9 cellular contexts compared by ENCODE assay signal in genomic region chr5:14580037-14581034, GRCh38. TPM values are rescaled to one million over a fixed set of nuclear protein-coding genes. Genes with fewer than 3 reads are reported as not detected.
DNase-seq lines count a peak whose midpoint lies in the region; ATAC-seq and TF ChIP-seq lines count a peak whose summit lies in the region.
"Had no signal": no experiment of that assay in that cellular context is flagged by ENCODE, and none has a peak within 500 bp of the region (broad histone marks: within the 10 kb centered on the region; RNA-seq: fewer than 3 reads in every experiment).

No MANE protein-coding gene starts in this region.

- no peak for TF ChIP-seq POLR2A in HCT116 (IDR thresholded peaks at IDR 0.05; ENCODE audit: borderline replicate concordance, extremely low read depth, insufficient read depth, insufficient read length)

- peak overlapping the region; percentile 37 for H3K4me3 ChIP-seq in CD4-positive, CD25-positive, alpha-beta regulatory T cell (ENCODE audit: low read depth, low read length)
- H3K4me3 ChIP-seq in HCT116 (replicated peaks in 1 of 2; ENCODE audit: low read depth in 1 of 2, low read length in 2 of 2) (no peak overlapping the region), iPS-20b (ENCODE audit: low read length) (peak overlapping the region; percentile 75)

- no peaks in the 10 kb centered on the region for H3K27me3 ChIP-seq in CD4-positive, CD25-positive, alpha-beta regulatory T cell (ENCODE audit: control insufficient read depth, insufficient read depth, low read length)
- H3K27me3 ChIP-seq in HCT116 (ENCODE audit: insufficient read depth, low read length) (no peaks in the 10 kb centered on the region), iPS-20b (ENCODE audit: insufficient read depth, low read length) (peaks cover 51% of the 10 kb centered on the region)
- H3K27me3 ChIP-seq: uterus had no signal

- DNase-seq in CD4-positive, CD25-positive, alpha-beta regulatory T cell = no peak
- DNase-seq in HCT116 (ENCODE audit: low read depth, low spot score) = no peak
- no peak for DNase-seq in T-cell
- no peak for DNase-seq in NCI-H1048 (lab: John Stamatoyannopoulos, UW)
- no peak for DNase-seq in inferior parietal cortex (ENCODE audit: extremely low spot score)

- no peaks in the 10 kb centered on the region for H3K79me2 ChIP-seq in HCT116 (ENCODE audit: insufficient read depth, low read length)

- no peak overlapping the region for H3K27ac ChIP-seq in CD4-positive, CD25-positive, alpha-beta regulatory T cell (ENCODE audit: insufficient read depth, low read length, poor library complexity, severe bottlenecking)
- H3K27ac ChIP-seq in HCT116 (ENCODE audit: low read depth, low read length) (no peak overlapping the region), iPS-20b (ENCODE audit: low read length) (no peak overlapping the region)
- H3K27ac ChIP-seq: uterus had no signal

- RAD21 ChIA-PET in HCT116 (lab: Charles Lee; ENCODE audit: low non-redundant PET in 1 of 2, low total read pairs in 2 of 2, uncharacterized antibody in 2 of 2, unreplicated experiment in 2 of 2) = no interaction called here

- H3K27ac Mint-ChIP-seq in CD4-positive, CD25-positive, alpha-beta regulatory T cell = peak overlapping the region in 2 of 3 donors; percentile 69 to 75
- H3K27ac Mint-ChIP-seq in T-cell = peak overlapping the region in 1 of 2 donors; percentile 34

- no peak overlapping the region for H3K9ac ChIP-seq in HCT116 (ENCODE audit: low read length)
- no peak overlapping the region for H3K9ac ChIP-seq in iPS-20b (ENCODE audit: low read depth, low read length)

- no peaks in the 10 kb centered on the region for H3K9me3 Mint-ChIP-seq in CD4-positive, CD25-positive, alpha-beta regulatory T cell
- H3K9me3 Mint-ChIP-seq in T-cell = no peaks in the 10 kb centered on the region

- H3K36me3 Mint-ChIP-seq in CD4-positive, CD25-positive, alpha-beta regulatory T cell = peaks cover 3% of the 10 kb centered on the region
- no peaks in the 10 kb centered on the region for H3K36me3 Mint-ChIP-seq in T-cell

- H3K9me3 ChIP-seq in CD4-positive, CD25-positive, alpha-beta regulatory T cell (ENCODE audit: control insufficient read depth in 2 of 2, low read length in 2 of 2) = no peaks in the 10 kb centered on the region
- no peaks in the 10 kb centered on the region for H3K9me3 ChIP-seq in HCT116 (ENCODE audit: control insufficient read depth in 1 of 2, insufficient read depth in 1 of 2, low read depth in 1 of 2, low read length in 2 of 2)
- peaks cover 3% of the 10 kb centered on the region; the same call in 1 of the 2 replicates for H3K9me3 ChIP-seq in iPS-20b (ENCODE audit: insufficient read depth, low read depth, low read length)
- H3K9me3 ChIP-seq: uterus had no signal

- peaks cover 37% of the 10 kb centered on the region for H3K4me1 ChIP-seq in CD4-positive, CD25-positive, alpha-beta regulatory T cell (ENCODE audit: control insufficient read depth, insufficient read depth, low read length, poor library complexity, severe bottlenecking)
- H3K4me1 ChIP-seq in HCT116 (ENCODE audit: control insufficient read depth in 1 of 2, insufficient read depth in 2 of 2, low read length in 2 of 2) = peaks cover 3 to 12% of the 10 kb centered on the region in 2 experiments; a peak in 2 of 4 replicates
- no peaks in the 10 kb centered on the region; the same call in 1 of the 2 replicates for H3K4me1 ChIP-seq in iPS-20b (ENCODE audit: insufficient read depth, low read length)
- H3K4me1 ChIP-seq: uterus had no signal

- BruUV-seq in HCT116 (replicated peaks; lab: Mats Ljungman, UMichigan) = no TSS peak

- intact Hi-C loops in HCT116 (cut with micrococcal nuclease) = no loop called here

- peak overlapping the region; percentile 66 for H2AFZ ChIP-seq in HCT116 (ENCODE audit: low read depth, low read length, poor library complexity, severe bottlenecking)

- ATAC-seq in CD4-positive, CD25-positive, alpha-beta regulatory T cell (ENCODE audit: low read depth in 2 of 2) = no peak
- no peak for ATAC-seq in HCT116
- no peak for ATAC-seq in T-cell (replicated peaks in 1 of 4)
- no peak for ATAC-seq in GM21529 (IDR thresholded peaks at IDR 0.05; ENCODE audit: unreplicated experiment)
- ATAC-seq in HG03108 (IDR thresholded peaks at IDR 0.05; ENCODE audit: unreplicated experiment) = no peak

- peak overlapping the region; percentile 75 to 95 (median 80) for H3K4me3 Mint-ChIP-seq in CD4-positive, CD25-positive, alpha-beta regulatory T cell
- H3K4me3 Mint-ChIP-seq in T-cell = peak overlapping the region; percentile 57 to 77 (median 58)

- H3K4me1 Mint-ChIP-seq in CD4-positive, CD25-positive, alpha-beta regulatory T cell = peaks cover 15 to 37% (median 28%) of the 10 kb centered on the region in 4 donors
- peaks cover 32 to 38% (median 36%) of the 10 kb centered on the region in 3 donors for H3K4me1 Mint-ChIP-seq in T-cell

- H3K4me2 ChIP-seq in HCT116 (ENCODE audit: low read length) = peak overlapping the region; percentile 98

- H4K20me1 ChIP-seq in HCT116 (ENCODE audit: insufficient read depth) = no peaks in the 10 kb centered on the region

- peaks cover 11% of the 10 kb centered on the region for H3K27me3 Mint-ChIP-seq in CD4-positive, CD25-positive, alpha-beta regulatory T cell
- H3K27me3 Mint-ChIP-seq in T-cell = no peaks in the 10 kb centered on the region

- no peak for TF ChIP-seq CTCF in HCT116 (IDR thresholded peaks at IDR 0.05 in 2 of 3, conservative IDR thresholded peaks at IDR 0.05 in 1 of 3; ENCODE audit: borderline replicate concordance in 1 of 3, insufficient read depth in 1 of 3, low read depth in 2 of 3, low read length in 2 of 3)

- no peaks in the 10 kb centered on the region for H3K36me3 ChIP-seq in CD4-positive, CD25-positive, alpha-beta regulatory T cell (ENCODE audit: control insufficient read depth, insufficient read depth, low read length)
- H3K36me3 ChIP-seq in HCT116 (ENCODE audit: control insufficient read depth in 1 of 2, insufficient read depth in 2 of 2, low read length in 2 of 2) (no peaks in the 10 kb centered on the region), iPS-20b (ENCODE audit: insufficient read depth, low read depth, low read length) (no peaks in the 10 kb centered on the region)
- H3K36me3 ChIP-seq: uterus had no signal

- CTCF ChIA-PET in HCT116 (lab: Charles Lee) = no interaction called here
- CTCF ChIA-PET in T-cell (lab: Charles Lee) = interaction anchor here in 1 of 2 donors (0.6 to 1.3 kb wide), 3 partner anchors 11 to 68 kb away, joined by 4 to 5 read pairs (median 4); no protein-coding TSS in a partner anchor

- no peaks in the 10 kb centered on the region for H3K9me2 ChIP-seq in HCT116 (ENCODE audit: insufficient read depth)

- POLR2A ChIA-PET in HCT116 (lab: Charles Lee) (no interaction called here), T-cell (lab: Charles Lee) (no interaction called here)

- TF ChIP-seq RAD21 in HCT116 (IDR thresholded peaks at IDR 0.05; ENCODE audit: low read depth) = no peak

TF ChIP-seq in HCT116, 20 proteins besides CTCF, POLR2A, EP300 and RAD21 (continues in another document):
- TF ChIP-seq JUND (IDR thresholded peaks at IDR 0.05) (no peak), ELF1 (IDR thresholded peaks at IDR 0.05; ENCODE audit: borderline replicate concordance, low read depth) (no peak), CEBPB (IDR thresholded peaks at IDR 0.05; ENCODE audit: low read depth) (no peak), ZBTB33 (IDR thresholded peaks at IDR 0.05; ENCODE audit: extremely low read depth, insufficient replicate concordance, low read length) (no peak), EZH2phosphoT487 (IDR thresholded peaks at IDR 0.05; ENCODE audit: borderline replicate concordance) (no peak), REST (IDR thresholded peaks at IDR 0.05; ENCODE audit: low read depth) (no peak), EGR1 (IDR thresholded peaks at IDR 0.05; ENCODE audit: low read depth) (no peak)

RNA-seq across cellular contexts. Expression of gene OTULINL, which starts 1.3 kb away (rescaled TPM):
- 47.1 TPM for total RNA-seq in CD4-positive, CD25-positive, alpha-beta regulatory T cell
- polyA plus RNA-seq in CD4-positive, CD25-positive, alpha-beta regulatory T cell = 10 to 100 TPM; 41.5 to 69.4 (median 51.9) TPM
- total RNA-seq in HCT116 (2021; ENCODE audit: unreplicated experiment) (8.8 TPM), T-cell (10 to 100 TPM; 30.0 to 50.1 (median 32.6) TPM)
- 2.1 and 3.3 TPM in 2 replicates for polyA plus RNA-seq in HCT116 (2012)

Comparison
In these comparisons a context has a peak if more than half of its experiments do, and no peak if none do; other contexts are left out.
1. H3K4me3 ChIP-seq: peak in CD4-positive, CD25-positive, alpha-beta regulatory T cell (single experiment) and iPS-20b (single experiment); none in HCT116 (0 of 2).